1 cellular context compared by ENCODE assay signal in genomic region chr1:178055093-178055492, GRCh38.
TF ChIP-seq lines count a peak whose summit lies in the region.

No MANE protein-coding gene starts in this region.

TF ChIP-seq in HepG2, 621 proteins besides CTCF, POLR2A, EP300 and RAD21 (continued from another document):
- TF ChIP-seq MAX (IDR thresholded peaks at IDR 0.05) (0 out of 2 replicates have a peak, but pooled peaks have one; percentile 15), NR2F6 (IDR thresholded peaks at IDR 0.05) (peak; percentile 79), NR2F6 (CRISPR knock-in tag; IDR thresholded peaks at IDR 0.05) (peak; percentile 86), HDAC2 (CRISPR knock-in tag; IDR thresholded peaks at IDR 0.05) (peak; percentile 16; the same call in 1 of the 2 replicates), ZBTB38 (CRISPR knock-in tag; IDR thresholded peaks at IDR 0.05) (0 out of 2 replicates have a peak, but pooled peaks have one; percentile 32), ZNF362 (CRISPR knock-in tag; IDR thresholded peaks at IDR 0.05; ENCODE audit: borderline replicate concordance) (peak; percentile 58; the same call in 1 of the 2 replicates), GABPA (IDR thresholded peaks at IDR 0.05; ENCODE audit: low read depth, low read length) (no peak), GABPA (CRISPR knock-in tag; IDR thresholded peaks at IDR 0.05; ENCODE audit: low read depth) (peak; percentile 60), MTA1 (CRISPR knock-in tag; IDR thresholded peaks at IDR 0.05; ENCODE audit: borderline replicate concordance) (0 out of 2 replicates have a peak, but pooled peaks have one; percentile 22), HNRNPL (IDR thresholded peaks at IDR 0.05; ENCODE audit: low read depth, low read length) (peak; percentile 90), RXRB (CRISPR knock-in tag; IDR thresholded peaks at IDR 0.05; ENCODE audit: borderline replicate concordance) (peak; percentile 79; the same call in 1 of the 2 replicates), ZNF33A (CRISPR knock-in tag; IDR thresholded peaks at IDR 0.05; ENCODE audit: borderline replicate concordance) (no peak), IKZF5 (CRISPR knock-in tag; IDR thresholded peaks at IDR 0.05) (peak; percentile 53; the same call in 1 of the 2 replicates), RELA (CRISPR knock-in tag; IDR thresholded peaks at IDR 0.05) (no peak), MTF1 (CRISPR knock-in tag; IDR thresholded peaks at IDR 0.05) (no peak), ZFY (CRISPR knock-in tag; IDR thresholded peaks at IDR 0.05) (peak; percentile 33; the same call in 1 of the 2 replicates), ELF3 (CRISPR knock-in tag; IDR thresholded peaks at IDR 0.05) (peak; percentile 72), PPARG (CRISPR knock-in tag; conservative IDR thresholded peaks at IDR 0.05) (peak; percentile 96), ZNF263 (CRISPR knock-in tag; IDR thresholded peaks at IDR 0.05) (peak; percentile 66)
- TF ChIP-seq, protein P1, sequence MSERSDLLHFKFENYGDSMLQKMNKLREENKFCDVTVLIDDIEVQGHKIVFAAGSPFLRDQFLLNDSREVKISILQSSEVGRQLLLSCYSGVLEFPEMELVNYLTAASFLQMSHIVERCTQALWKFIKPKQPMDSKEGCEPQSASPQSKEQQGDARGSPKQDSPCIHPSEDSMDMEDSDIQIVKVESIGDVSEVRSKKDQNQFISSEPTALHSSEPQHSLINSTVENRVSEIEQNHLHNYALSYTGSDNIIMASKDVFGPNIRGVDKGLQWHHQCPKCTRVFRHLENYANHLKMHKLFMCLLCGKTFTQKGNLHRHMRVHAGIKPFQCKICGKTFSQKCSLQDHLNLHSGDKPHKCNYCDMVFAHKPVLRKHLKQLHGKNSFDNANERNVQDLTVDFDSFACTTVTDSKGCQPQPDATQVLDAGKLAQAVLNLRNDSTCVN (CRISPR knock-in tag; IDR thresholded peaks at IDR 0.05; ENCODE audit: borderline replicate concordance): 0 out of 2 replicates have a peak, but pooled peaks have one; percentile 35
